ENCODE assay signal across 18 cellular contexts in genomic region chr1:5717031-5717682, GRCh38.
"Had no signal": no experiment of that assay in that cellular context is flagged by ENCODE, and none has a peak within 500 bp of the region (broad histone marks: within the 10 kb centered on the region; RNA-seq: fewer than 3 reads in every experiment).

No MANE protein-coding gene starts in this region.

- H3K9me3 ChIP-seq: gastrocnemius medialis, psoas muscle, vagina had no signal

- H3K36me3 ChIP-seq: gastrocnemius medialis, sigmoid colon, vagina had no signal

- H3K4me3 Mint-ChIP-seq: activated CD4-positive, alpha-beta T cell treated with anti-CD3 and anti-CD28 coated beads for 36 hours; activated CD8-positive, alpha-beta T cell treated with anti-CD3 and anti-CD28 coated beads, Interleukin-2, amount 10 ng/mL, durations not matched to agents 7 days and 5 days; activated naive CD4-positive, alpha-beta T cell treated with anti-CD3 and anti-CD28 coated beads for 36 hours had no signal

- FAIRE-seq: keratinocyte had no signal

- ATAC-seq: activated CD4-positive, alpha-beta T cell treated with anti-CD3 and anti-CD28 coated beads for 36 hours; activated CD8-positive, alpha-beta T cell treated with anti-CD3 and anti-CD28 coated beads, Interleukin-2, amount 10 ng/mL, durations not matched to agents 7 days and 5 days; gastrocnemius medialis; left ventricle myocardium superior; psoas muscle had no signal

- H3K27ac ChIP-seq: coronary artery, epithelial cell of prostate, gastrocnemius medialis, psoas muscle, sigmoid colon, vagina, VCaP had no signal

- H3K4me1 Mint-ChIP-seq: activated CD4-positive, alpha-beta T cell treated with anti-CD3 and anti-CD28 coated beads for 36 hours had no signal

- H3K27me3 ChIP-seq: vagina had no signal

- H3K27ac Mint-ChIP-seq: activated CD4-positive, alpha-beta T cell treated with anti-CD3 and anti-CD28 coated beads for 36 hours; activated CD8-positive, alpha-beta T cell treated with anti-CD3 and anti-CD28 coated beads, Interleukin-2, amount 10 ng/mL, durations not matched to agents 7 days and 5 days; activated naive CD4-positive, alpha-beta T cell treated with anti-CD3 and anti-CD28 coated beads for 36 hours had no signal

- DNase-seq: activated CD4-positive, alpha-beta T cell treated with anti-CD3 and anti-CD28 coated beads for 36 hours; activated CD8-positive, alpha-beta T cell treated with anti-CD3 and anti-CD28 coated beads, Interleukin-2, amount 10 ng/mL, durations not matched to agents 7 days and 5 days; activated naive CD4-positive, alpha-beta T cell treated with anti-CD3 and anti-CD28 coated beads for 36 hours; central memory CD4-positive, alpha-beta T cell; effector memory CD4-positive, alpha-beta T cell; gastrocnemius medialis; left ventricle myocardium superior; midbrain; psoas muscle; sigmoid colon; stimulated activated CD4-positive, alpha-beta T cell treated with anti-CD3 and anti-CD28 coated beads, Interleukin-12 subunit alpha, Interleukin-12 subunit beta, amount 100 ng/mL, for 4 hours; stimulated activated CD4-positive, alpha-beta T cell treated with anti-CD3 and anti-CD28 coated beads, Interleukin-2, amount 100 ng/mL, for 48 hours; T-helper 1 cell had no signal

- H3K4me1 ChIP-seq: gastrocnemius medialis, psoas muscle, sigmoid colon, vagina had no signal

- H3K4me3 ChIP-seq: coronary artery, gastrocnemius medialis, psoas muscle, sigmoid colon, vagina had no signal
